ENCODE assay signal across 25 cellular contexts in the genomic region with DNA sequence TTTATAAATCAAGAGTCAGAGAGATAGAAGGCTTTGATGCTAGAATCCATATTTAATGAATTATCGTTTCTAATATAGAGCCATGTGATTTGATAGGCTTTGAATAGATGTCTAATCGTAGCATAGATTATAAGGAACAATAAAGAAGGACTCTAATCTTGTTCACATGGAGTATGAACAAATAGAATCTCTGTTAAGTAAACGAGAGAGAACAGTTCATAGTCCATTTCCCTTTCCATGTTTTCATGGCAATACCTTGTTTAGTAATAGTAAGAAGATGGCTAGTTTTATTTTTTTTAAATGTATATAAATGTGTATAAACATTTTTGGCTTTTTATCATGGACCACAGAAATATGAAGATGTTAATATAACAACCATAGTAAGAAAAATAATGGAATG. TPM values are rescaled to one million over a fixed set of nuclear protein-coding genes. Genes with fewer than 3 reads are reported as not detected.
DNase-seq lines count a peak whose midpoint lies in the region; ATAC-seq lines count a peak whose summit lies in the region.
"Had no signal": no experiment of that assay in that cellular context is flagged by ENCODE, and none has a peak within 500 bp of the region (broad histone marks: within the 10 kb centered on the region; RNA-seq: fewer than 3 reads in every experiment).

No MANE protein-coding gene starts in this region.

- no peaks in the 10 kb centered on the region for H3K27me3 Mint-ChIP-seq in activated CD4-positive, alpha-beta memory T cell treated with anti-CD3 and anti-CD28 coated beads, Interleukin-2, amount 10 ng/mL, durations not matched to agents 7 days and 5 days
- H3K27me3 Mint-ChIP-seq in activated CD4-positive, alpha-beta memory T cell treated with anti-CD3 and anti-CD28 coated beads for 36 hours, result no peaks in the 10 kb centered on the region
- H3K27me3 Mint-ChIP-seq in activated naive CD8-positive, alpha-beta T cell treated with anti-CD3 and anti-CD28 coated beads for 36 hours, result no peaks in the 10 kb centered on the region
- H3K27me3 Mint-ChIP-seq in naive thymus-derived CD4-positive, alpha-beta T cell, result no peaks in the 10 kb centered on the region
- H3K27me3 Mint-ChIP-seq: stimulated activated naive B cell treated with anti-CD40 and anti-IgM and Interleukin-4, amounts not matched to agents 10 μg/mL and 1 μg/mL and 100 μg/mL, for 72 hours had no signal

- intact Hi-C loops in activated CD4-positive, alpha-beta memory T cell treated with anti-CD3 and anti-CD28 coated beads for 36 hours (cut with micrococcal nuclease), result loop anchor here (2.0 to 10.0 kb wide), 6 partner anchors 32 to 754 kb away; partner anchors contain the start of genes CRACR2A, RAD51AP1 and TIGAR
- intact Hi-C loops in naive thymus-derived CD4-positive, alpha-beta T cell (cut with micrococcal nuclease), result loop anchor here in 1 of 2 donors (2.0 kb wide), 2 partner anchors 86 to 634 kb away; partner anchors contain the start of gene PARP11

- CTCF ChIA-PET in activated CD4-positive, alpha-beta memory T cell treated with anti-CD3 and anti-CD28 coated beads, Interleukin-2, amount 10 ng/mL, durations not matched to agents 7 days and 5 days (lab: Charles Lee), result no interaction called here
- CTCF ChIA-PET in activated CD4-positive, alpha-beta memory T cell treated with anti-CD3 and anti-CD28 coated beads for 36 hours (lab: Charles Lee), result no interaction called here
- CTCF ChIA-PET in naive thymus-derived CD4-positive, alpha-beta T cell (lab: Charles Lee), result interaction anchor here (1.3 to 1.4 kb wide), 3 partner anchors 14 to 25 kb away, joined by 3 to 6 read pairs (median 3); no protein-coding TSS in a partner anchor

- H3K4me3 ChIP-seq in naive thymus-derived CD4-positive, alpha-beta T cell (ENCODE audit: low read length), result no peak overlapping the region
- H3K4me3 ChIP-seq: A549, ascending aorta, esophagus squamous epithelium, gastroesophageal sphincter, sigmoid colon, testis had no signal

- H3K9me3 Mint-ChIP-seq in activated CD4-positive, alpha-beta memory T cell treated with anti-CD3 and anti-CD28 coated beads, Interleukin-2, amount 10 ng/mL, durations not matched to agents 7 days and 5 days, result no peaks in the 10 kb centered on the region
- no peaks in the 10 kb centered on the region for H3K9me3 Mint-ChIP-seq in activated CD4-positive, alpha-beta memory T cell treated with anti-CD3 and anti-CD28 coated beads for 36 hours
- no peaks in the 10 kb centered on the region for H3K9me3 Mint-ChIP-seq in activated naive CD8-positive, alpha-beta T cell treated with anti-CD3 and anti-CD28 coated beads for 36 hours
- no peaks in the 10 kb centered on the region for H3K9me3 Mint-ChIP-seq in naive thymus-derived CD4-positive, alpha-beta T cell
- H3K9me3 Mint-ChIP-seq: CD14-positive monocyte; nephron; stimulated activated naive B cell treated with anti-CD40 and anti-IgM and Interleukin-4, amounts not matched to agents 10 μg/mL and 1 μg/mL and 100 μg/mL, for 72 hours had no signal

- H3K9me3 ChIP-seq in naive thymus-derived CD4-positive, alpha-beta T cell (ENCODE audit: control insufficient read depth in 2 of 3, low read length in 3 of 3), result no peaks in the 10 kb centered on the region
- H3K9me3 ChIP-seq: A549, ascending aorta, esophagus squamous epithelium, gastroesophageal sphincter, sigmoid colon, testis had no signal

- peaks cover 13% of the 10 kb centered on the region in 2 donors for H3K4me1 ChIP-seq in naive thymus-derived CD4-positive, alpha-beta T cell (ENCODE audit: control insufficient read depth in 2 of 2, insufficient read depth in 2 of 2, low read length in 2 of 2)
- H3K4me1 ChIP-seq: A549, ascending aorta, esophagus squamous epithelium, gastroesophageal sphincter, testis had no signal

- POLR2A ChIA-PET in activated CD4-positive, alpha-beta memory T cell treated with anti-CD3 and anti-CD28 coated beads, Interleukin-2, amount 10 ng/mL, durations not matched to agents 7 days and 5 days (lab: Charles Lee), result interaction anchor here (0.7 to 1.6 kb wide), 6 partner anchors 8 to 235 kb away, joined by 3 to 11 read pairs (median 3); partner anchors contain the start of gene RAD51AP1
- POLR2A ChIA-PET in activated CD4-positive, alpha-beta memory T cell treated with anti-CD3 and anti-CD28 coated beads for 36 hours (lab: Charles Lee), result interaction anchor here (1.1 to 1.8 kb wide), 3 partner anchors 10 to 40 kb away, joined by 3 to 24 read pairs (median 6); partner anchors contain the start of gene RAD51AP1
- POLR2A ChIA-PET in naive thymus-derived CD4-positive, alpha-beta T cell (lab: Charles Lee), result interaction anchor here (0.7 to 1.3 kb wide), 2 partner anchors 10 to 32 kb away, joined by 3 to 4 read pairs; partner anchors contain the start of gene RAD51AP1

- H3K36me3 Mint-ChIP-seq in activated CD4-positive, alpha-beta memory T cell treated with anti-CD3 and anti-CD28 coated beads, Interleukin-2, amount 10 ng/mL, durations not matched to agents 7 days and 5 days (ENCODE audit: low read depth), result peaks cover 24% of the 10 kb centered on the region
- peaks cover 14% of the 10 kb centered on the region for H3K36me3 Mint-ChIP-seq in activated CD4-positive, alpha-beta memory T cell treated with anti-CD3 and anti-CD28 coated beads for 36 hours
- H3K36me3 Mint-ChIP-seq in activated naive CD8-positive, alpha-beta T cell treated with anti-CD3 and anti-CD28 coated beads for 36 hours, result peaks cover 16% of the 10 kb centered on the region
- H3K36me3 Mint-ChIP-seq in naive thymus-derived CD4-positive, alpha-beta T cell, result peaks cover 11 to 28% (median 17%) of the 10 kb centered on the region in 5 donors

- DNase-seq in activated CD4-positive, alpha-beta memory T cell treated with anti-CD3 and anti-CD28 coated beads, Interleukin-2, amount 10 ng/mL, durations not matched to agents 7 days and 5 days, result no peak
- no peak for DNase-seq in activated CD4-positive, alpha-beta memory T cell treated with anti-CD3 and anti-CD28 coated beads for 36 hours
- peak; percentile 55 for DNase-seq in DMS53 treated with DMSO at 0.1 percent for 48 hours (lab: John Stamatoyannopoulos, UW; ENCODE audit: unreplicated experiment)
- no peak for DNase-seq in activated naive CD8-positive, alpha-beta T cell treated with anti-CD3 and anti-CD28 coated beads for 36 hours
- no peak for DNase-seq in naive thymus-derived CD4-positive, alpha-beta T cell
- DNase-seq in amniotic stem cell (lab: John Stamatoyannopoulos, UW), result no peak
- no peak for DNase-seq in GF-D8 (lab: John Stamatoyannopoulos, UW)
- no peak for DNase-seq in T1000 (lab: John Stamatoyannopoulos, UW)
- DNase-seq: activated effector memory CD4-positive, alpha-beta T cell treated with Interleukin-2 at 50 U/mL for 16 hours; cerebellar nuclear complex; DMS79; esophagus squamous epithelium; kidney; NCI-H1092; NCI-H2081 treated with DMSO at 0.1 percent for 48 hours; NCI-H510A treated with DMSO at 0.1 percent for 48 hours; sigmoid colon; stimulated activated CD4-positive, alpha-beta T cell treated with anti-CD3 and anti-CD28 coated beads, Interleukin-1b, Interleukin-23, amount 100 ng/mL, for 48 hours; stimulated activated naive B cell treated with anti-CD40 and anti-IgM and Interleukin-4, amounts not matched to agents 10 μg/mL and 1 μg/mL and 100 μg/mL, for 72 hours; testis had no signal

- H3K4me3 Mint-ChIP-seq in activated CD4-positive, alpha-beta memory T cell treated with anti-CD3 and anti-CD28 coated beads, Interleukin-2, amount 10 ng/mL, durations not matched to agents 7 days and 5 days, result no peak overlapping the region
- no peak overlapping the region for H3K4me3 Mint-ChIP-seq in activated CD4-positive, alpha-beta memory T cell treated with anti-CD3 and anti-CD28 coated beads for 36 hours
- H3K4me3 Mint-ChIP-seq in activated naive CD8-positive, alpha-beta T cell treated with anti-CD3 and anti-CD28 coated beads for 36 hours, result no peak overlapping the region
- peak overlapping the region in 7 of 10 donors; percentile 10 to 75 (median 72) for H3K4me3 Mint-ChIP-seq in naive thymus-derived CD4-positive, alpha-beta T cell
- H3K4me3 Mint-ChIP-seq: CD14-positive monocyte; nephron; stimulated activated naive B cell treated with anti-CD40 and anti-IgM and Interleukin-4, amounts not matched to agents 10 μg/mL and 1 μg/mL and 100 μg/mL, for 72 hours had no signal

- no peaks in the 10 kb centered on the region for H3K27me3 ChIP-seq in naive thymus-derived CD4-positive, alpha-beta T cell (ENCODE audit: control insufficient read depth in 2 of 2, insufficient read depth in 2 of 2, low read length in 2 of 2)
- H3K27me3 ChIP-seq: ascending aorta, esophagus squamous epithelium, gastroesophageal sphincter, sigmoid colon, testis had no signal

- peak overlapping the region; percentile 62 for H3K27ac ChIP-seq in naive thymus-derived CD4-positive, alpha-beta T cell (ENCODE audit: low read depth, low read length)
- H3K27ac ChIP-seq: A549, ascending aorta, esophagus squamous epithelium, gastroesophageal sphincter, sigmoid colon, testis had no signal

- ATAC-seq in naive thymus-derived CD4-positive, alpha-beta T cell, result no peak
- ATAC-seq: A549, gastroesophageal sphincter had no signal

- peak overlapping the region; percentile 58 for H3K27ac Mint-ChIP-seq in activated CD4-positive, alpha-beta memory T cell treated with anti-CD3 and anti-CD28 coated beads, Interleukin-2, amount 10 ng/mL, durations not matched to agents 7 days and 5 days
- H3K27ac Mint-ChIP-seq in activated CD4-positive, alpha-beta memory T cell treated with anti-CD3 and anti-CD28 coated beads for 36 hours, result no peak overlapping the region
- H3K27ac Mint-ChIP-seq in activated naive CD8-positive, alpha-beta T cell treated with anti-CD3 and anti-CD28 coated beads for 36 hours, result peak overlapping the region; percentile 54
- H3K27ac Mint-ChIP-seq in naive thymus-derived CD4-positive, alpha-beta T cell, result peak overlapping the region; percentile 79 to 95 (median 89)
- H3K27ac Mint-ChIP-seq: CD14-positive monocyte, nephron had no signal

- peaks cover 0 to 18% (median 11%) of the 10 kb centered on the region in 3 experiments for H3K36me3 ChIP-seq in naive thymus-derived CD4-positive, alpha-beta T cell (ENCODE audit: control insufficient read depth in 2 of 3, insufficient read depth in 3 of 3, low read length in 3 of 3)

- peaks cover 24% of the 10 kb centered on the region for H3K4me1 Mint-ChIP-seq in activated CD4-positive, alpha-beta memory T cell treated with anti-CD3 and anti-CD28 coated beads, Interleukin-2, amount 10 ng/mL, durations not matched to agents 7 days and 5 days
- peaks cover 22% of the 10 kb centered on the region for H3K4me1 Mint-ChIP-seq in activated CD4-positive, alpha-beta memory T cell treated with anti-CD3 and anti-CD28 coated beads for 36 hours (ENCODE audit: low read depth)
- peaks cover 20% of the 10 kb centered on the region for H3K4me1 Mint-ChIP-seq in activated naive CD8-positive, alpha-beta T cell treated with anti-CD3 and anti-CD28 coated beads for 36 hours
- H3K4me1 Mint-ChIP-seq in naive thymus-derived CD4-positive, alpha-beta T cell, result peaks cover 12 to 37% (median 28%) of the 10 kb centered on the region in 7 donors
- H3K4me1 Mint-ChIP-seq: nephron had no signal

RNA-seq across cellular contexts. Expression of gene RAD51AP1, which starts 32.3 kb away (rescaled TPM):
- total RNA-seq in activated CD4-positive, alpha-beta memory T cell treated with anti-CD3 and anti-CD28 coated beads, Interleukin-2, amount 10 ng/mL, durations not matched to agents 7 days and 5 days, result 10 to 100 TPM; 43.5 to 45.6 TPM
- total RNA-seq in activated CD4-positive, alpha-beta memory T cell treated with anti-CD3 and anti-CD28 coated beads for 36 hours, result 10 to 100 TPM; 44.6 to 49.7 TPM
- 10 to 100 TPM; 52.4 to 52.7 TPM for total RNA-seq in activated naive CD8-positive, alpha-beta T cell treated with anti-CD3 and anti-CD28 coated beads for 36 hours
- total RNA-seq in naive thymus-derived CD4-positive, alpha-beta T cell, result 10 to 100 TPM in 1 of 5 experiments, 1 to 10 TPM in 3, under 1 TPM in 1; 0.13 to 37.6 (median 1.7) TPM
- 1 to 10 TPM in 1 of 2 donors, under 1 TPM in 1; 0.73 to 1.1 TPM for polyA plus RNA-seq in naive thymus-derived CD4-positive, alpha-beta T cell
- total RNA-seq: ascending aorta had no signal

RNA-seq across cellular contexts. Expression of gene DYRK4, which starts 55.6 kb away (rescaled TPM):
- 10 to 100 TPM; 22.9 to 24.4 TPM for total RNA-seq in activated CD4-positive, alpha-beta memory T cell treated with anti-CD3 and anti-CD28 coated beads, Interleukin-2, amount 10 ng/mL, durations not matched to agents 7 days and 5 days
- total RNA-seq in activated CD4-positive, alpha-beta memory T cell treated with anti-CD3 and anti-CD28 coated beads for 36 hours, result 10 to 100 TPM; 26.0 to 26.7 TPM
- total RNA-seq in activated naive CD8-positive, alpha-beta T cell treated with anti-CD3 and anti-CD28 coated beads for 36 hours, result 10 to 100 TPM; 38.1 to 40.1 TPM
- total RNA-seq in naive thymus-derived CD4-positive, alpha-beta T cell, result 10 to 100 TPM in 4 of 5 experiments, 1 to 10 TPM in 1; 9.8 to 25.1 (median 22.0) TPM
- 10 to 100 TPM; 37.4 to 50.9 TPM for polyA plus RNA-seq in naive thymus-derived CD4-positive, alpha-beta T cell

Comparison
In these comparisons a context has a peak if more than half of its experiments do, and no peak if none do; other contexts are left out.
1. H3K4me3 Mint-ChIP-seq: peak in naive thymus-derived CD4-positive, alpha-beta T cell (7 of 10); none in activated CD4-positive, alpha-beta memory T cell treated with anti-CD3 and anti-CD28 coated beads, Interleukin-2, amount 10 ng/mL, durations not matched to agents 7 days and 5 days (single experiment), activated CD4-positive, alpha-beta memory T cell treated with anti-CD3 and anti-CD28 coated beads for 36 hours (single experiment) and activated naive CD8-positive, alpha-beta T cell treated with anti-CD3 and anti-CD28 coated beads for 36 hours (single experiment).